Comparison of ENCODE assay signal across 8 cellular contexts in genomic region chr19:2059422-2060201, GRCh38. TPM values are rescaled to one million over a fixed set of nuclear protein-coding genes. Genes with fewer than 3 reads are reported as not detected.
DNase-seq lines count a peak whose midpoint lies in the region; ATAC-seq, FAIRE-seq and TF ChIP-seq lines count a peak whose summit lies in the region.

No MANE protein-coding gene starts in this region.

- peaks cover 53% of the 10 kb centered on the region for H3K4me1 ChIP-seq in skeletal muscle satellite cell (ENCODE audit: control insufficient read depth, insufficient read depth, low read length)

- H3K4me2 ChIP-seq in skeletal muscle satellite cell (ENCODE audit: low read length) = peak overlapping the region; percentile 93

- ATAC-seq in HG03354 (IDR thresholded peaks at IDR 0.05; ENCODE audit: poor library complexity, severe bottlenecking, unreplicated experiment) = no peak

- DNase-seq in DMS79 treated with DMSO at 0.1 percent for 48 hours (lab: John Stamatoyannopoulos, UW) = peak; percentile 43
- DNase-seq in NCI-H2029 treated with DMSO at 0.1 percent for 48 hours (lab: John Stamatoyannopoulos, UW) = peak; percentile 56
- peak in 34 of 56 donors; percentile 6 to 83 (median 50) for DNase-seq in amygdala (lab: John Stamatoyannopoulos, UW)
- DNase-seq in hippocampal formation (lab: John Stamatoyannopoulos, UW) = peak; percentile 29 to 49
- DNase-seq in GM12891 (ENCODE audit: insufficient read length, low spot score) = no peak
- DNase-seq in amniotic stem cell (lab: John Stamatoyannopoulos, UW) = no peak

- no peak for TF ChIP-seq POLR2A in GM12891 (IDR thresholded peaks at IDR 0.05; ENCODE audit: low read depth, low read length)

- peak overlapping the region; percentile 91 for H3K9ac ChIP-seq in skeletal muscle satellite cell (ENCODE audit: low read depth, low read length)

- no peak for FAIRE-seq in GM12891 (lab: Jason Lieb, UNC)

- H3K9me3 ChIP-seq in skeletal muscle satellite cell (replicated peaks; ENCODE audit: low read length) = no peaks in the 10 kb centered on the region

- no peaks in the 10 kb centered on the region for H3K36me3 ChIP-seq in skeletal muscle satellite cell (ENCODE audit: insufficient read depth, low read length)

- peak overlapping the region; percentile 74 for H3K4me3 ChIP-seq in skeletal muscle satellite cell (ENCODE audit: low read length)

- H3K27me3 ChIP-seq in skeletal muscle satellite cell (ENCODE audit: control insufficient read depth, insufficient read depth, low read length) = no peaks in the 10 kb centered on the region

TF ChIP-seq in GM12891, 5 proteins besides CTCF, POLR2A, EP300 and RAD21:
- TF ChIP-seq SPI1 (IDR thresholded peaks at IDR 0.05; ENCODE audit: low read depth, low read length) = no peak
- no peak for TF ChIP-seq PAX5 (IDR thresholded peaks at IDR 0.05; ENCODE audit: insufficient read depth, low read length, severe bottlenecking)
- TF ChIP-seq TAF1 (IDR thresholded peaks at IDR 0.05; ENCODE audit: low read depth, low read length) = no peak
- no peak for TF ChIP-seq POU2F2 (IDR thresholded peaks at IDR 0.05; ENCODE audit: low read depth, low read length)
- no peak for TF ChIP-seq POLR2AphosphoS5 (IDR thresholded peaks at IDR 0.05; ENCODE audit: low read depth, low read length)

RNA-seq across cellular contexts. Expression of gene MKNK2, which starts 8.6 kb away (rescaled TPM):
- 58.8 and 84.7 TPM in 2 replicates for total RNA-seq in skeletal muscle satellite cell (2012; rRNA removed)
- 178 TPM for polyA plus RNA-seq in GM12891 (2012; ENCODE audit: low read depth, missing spikeins)

RNA-seq across cellular contexts. Expression of gene MOB3A, which starts 36.5 kb away (rescaled TPM):
- total RNA-seq in skeletal muscle satellite cell (2012; rRNA removed) = 56.0 and 59.8 TPM in 2 replicates
- polyA plus RNA-seq in GM12891 (2012; ENCODE audit: low read depth, missing spikeins) = 112 TPM

RNA-seq across cellular contexts. Expression of gene IZUMO4, which starts 37.1 kb away (rescaled TPM):
- total RNA-seq in skeletal muscle satellite cell (2012; rRNA removed) = 2.3 and 3.3 TPM in 2 replicates
- 47.3 TPM for polyA plus RNA-seq in GM12891 (2012; ENCODE audit: low read depth, missing spikeins)

RNA-seq across cellular contexts. Expression of gene BTBD2, which starts 44.1 kb away (rescaled TPM):
- 58.6 and 59.8 TPM in 2 replicates for total RNA-seq in skeletal muscle satellite cell (2012; rRNA removed)
- polyA plus RNA-seq in GM12891 (2012; ENCODE audit: low read depth, missing spikeins) = 42.2 TPM

Comparison
In these comparisons a context has a peak if more than half of its experiments do, and no peak if none do; other contexts are left out.
1. DNase-seq: peak in DMS79 treated with DMSO at 0.1 percent for 48 hours (single experiment), NCI-H2029 treated with DMSO at 0.1 percent for 48 hours (single experiment), amygdala (34 of 56) and hippocampal formation (2 of 2); none in GM12891 (single experiment) and amniotic stem cell (single experiment).